In genomic region chr16:27217256-27217655, GRCh38 we compare ENCODE assay signal across 9 cellular contexts. TPM values are rescaled to one million over a fixed set of nuclear protein-coding genes. Genes with fewer than 3 reads are reported as not detected.
DNase-seq lines count a peak whose midpoint lies in the region; ATAC-seq and TF ChIP-seq lines count a peak whose summit lies in the region.
"Had no signal": no experiment of that assay in that cellular context is flagged by ENCODE, and none has a peak within 500 bp of the region (broad histone marks: within the 10 kb centered on the region; RNA-seq: fewer than 3 reads in every experiment).

No MANE protein-coding gene starts in this region.

- no peak overlapping the region for H3K4me3 ChIP-seq in kidney epithelial cell (ENCODE audit: low read depth, low read length)
- H3K4me3 ChIP-seq in thoracic aorta, result peak overlapping the region; percentile 35
- no peak overlapping the region for H3K4me3 ChIP-seq in OCI-LY7 (ENCODE audit: low read depth, low read length, poor library complexity, severe bottlenecking)
- H3K4me3 ChIP-seq: skin epidermis had no signal

- no peak overlapping the region for H3K4me2 ChIP-seq in OCI-LY7 (ENCODE audit: low read length)

- POLR2A ChIA-PET in OCI-LY7 (lab: Charles Lee), result no interaction called here

- no peaks in the 10 kb centered on the region for H4K20me1 ChIP-seq in OCI-LY7 (ENCODE audit: insufficient read depth, low read length)

- H3K27me3 ChIP-seq in kidney epithelial cell (ENCODE audit: control insufficient read depth, insufficient read depth, low read length), result no peaks in the 10 kb centered on the region
- no peaks in the 10 kb centered on the region for H3K27me3 ChIP-seq in thoracic aorta (replicated peaks; ENCODE audit: insufficient read depth)

- peaks cover 0 to under 1% of the 10 kb centered on the region in 2 donors for H3K4me1 ChIP-seq in thoracic aorta (ENCODE audit: control insufficient read depth in 1 of 2, low read depth in 2 of 2)
- no peaks in the 10 kb centered on the region for H3K4me1 ChIP-seq in OCI-LY7 (ENCODE audit: insufficient read depth, low read length, poor library complexity, severe bottlenecking)

- intact Hi-C loops in OCI-LY7 (cut with micrococcal nuclease; ENCODE audit: unreplicated experiment), result no loop called here

- H3K9me2 ChIP-seq in OCI-LY7 (ENCODE audit: insufficient read depth, low read length), result no peaks in the 10 kb centered on the region

- TF ChIP-seq CTCF in kidney epithelial cell (IDR thresholded peaks at IDR 0.05; ENCODE audit: insufficient read depth, low read length, poor library complexity, severe bottlenecking) (no peak), thoracic aorta (IDR thresholded peaks at IDR 0.05) (no peak), OCI-LY7 (conservative IDR thresholded peaks at IDR 0.05; ENCODE audit: low read length) (no peak)

- DNase-seq in NCI-H82 (lab: John Stamatoyannopoulos, UW), result peak; percentile 9
- no peak for DNase-seq in NCI-H82 treated with DMSO at 0.1 percent for 48 hours (lab: John Stamatoyannopoulos, UW; ENCODE audit: unreplicated experiment)
- peak; percentile 65 for DNase-seq in dedifferentiated amniotic fluid mesenchymal stem cell (ENCODE audit: extremely low spot score)
- DNase-seq in kidney epithelial cell (ENCODE audit: low read depth), result peak; percentile 51
- no peak for DNase-seq in thoracic aorta (ENCODE audit: low spot score)
- no peak for DNase-seq in OCI-LY7 (ENCODE audit: low spot score)

- no peak overlapping the region for H2AFZ ChIP-seq in OCI-LY7 (ENCODE audit: low read length)

- peak; percentile 63 for ATAC-seq in thoracic aorta (ENCODE audit: insufficient number of reproducible peaks, low FRiP score, low read depth)
- no peak for ATAC-seq in GM19467 (IDR thresholded peaks at IDR 0.05; ENCODE audit: unreplicated experiment)
- no peak for ATAC-seq in HG02798 (IDR thresholded peaks at IDR 0.05; ENCODE audit: poor library complexity, unreplicated experiment)

- peak overlapping the region in 1 of 2 donors; percentile 55 for H3K27ac ChIP-seq in thoracic aorta
- no peak overlapping the region for H3K27ac ChIP-seq in OCI-LY7 (ENCODE audit: low read depth, low read length, poor library complexity, severe bottlenecking)
- H3K27ac ChIP-seq: skin epidermis had no signal

- BruUV-seq in OCI-LY7 (replicated peaks; lab: Mats Ljungman, UMichigan), result no TSS peak

- H3K79me2 ChIP-seq in OCI-LY7 (ENCODE audit: insufficient read depth, low read depth, low read length), result no peaks in the 10 kb centered on the region

- H3K36me3 ChIP-seq in kidney epithelial cell (ENCODE audit: control insufficient read depth, insufficient read depth, low read length) (no peaks in the 10 kb centered on the region), thoracic aorta (peaks cover 3% of the 10 kb centered on the region), OCI-LY7 (ENCODE audit: insufficient read depth, low read length) (peaks cover 22% of the 10 kb centered on the region)

- CTCF ChIA-PET in OCI-LY7 (lab: Charles Lee; ENCODE audit: unreplicated experiment), result no interaction called here

- H3K9me3 ChIP-seq in thoracic aorta (no peaks in the 10 kb centered on the region), OCI-LY7 (ENCODE audit: low read length) (no peaks in the 10 kb centered on the region)

RNA-seq across cellular contexts. Expression of gene KDM8, which starts 13.9 kb away (rescaled TPM):
- 4.0 and 9.9 TPM in 2 replicates for total RNA-seq in kidney epithelial cell
- total RNA-seq in thoracic aorta, result 1 to 10 TPM; 1.5 to 9.0 TPM
- total RNA-seq in OCI-LY7 (2014; rRNA removed; shearing (Covaris generic)), result 12.4 and 14.2 TPM in 2 replicates
- total RNA-seq in OCI-LY7 (2022), result 14.5 and 24.3 TPM in 2 replicates

RNA-seq across cellular contexts. Expression of gene NSMCE1, which starts 51.3 kb away (rescaled TPM):
- 88.9 and 94.8 TPM in 2 replicates for total RNA-seq in kidney epithelial cell
- 10 to 100 TPM; 23.8 to 44.5 TPM for total RNA-seq in thoracic aorta
- 51.1 and 52.1 TPM in 2 replicates for total RNA-seq in OCI-LY7 (2014; rRNA removed; shearing (Covaris generic))
- 84.0 and 89.4 TPM in 2 replicates for total RNA-seq in OCI-LY7 (2022)

Comparison
In these comparisons a context has a peak if more than half of its experiments do, and no peak if none do; other contexts are left out.
1. DNase-seq: peak in NCI-H82 (single experiment), dedifferentiated amniotic fluid mesenchymal stem cell (single experiment) and kidney epithelial cell (single experiment); none in NCI-H82 treated with DMSO at 0.1 percent for 48 hours (single experiment), thoracic aorta (single experiment) and OCI-LY7 (single experiment).